Comparison of ENCODE assay signal across 8 cellular contexts in genomic region chr12:7638764-7639570, GRCh38. TPM values are rescaled to one million over a fixed set of nuclear protein-coding genes. Genes with fewer than 3 reads are reported as not detected.
DNase-seq lines count a peak whose midpoint lies in the region; ATAC-seq and TF ChIP-seq lines count a peak whose summit lies in the region.

No MANE protein-coding gene starts in this region.

- no peak for TF ChIP-seq POLR2A in sigmoid colon (IDR thresholded peaks at IDR 0.05)

- TF ChIP-seq EP300 in sigmoid colon (IDR thresholded peaks at IDR 0.05) = no peak

- H3K4me3 Mint-ChIP-seq in HFFc6 = peak overlapping the region; percentile 69

- H3K4me1 ChIP-seq in ES-I3 (ENCODE audit: insufficient read depth, low read length) (peaks cover 30% of the 10 kb centered on the region), sigmoid colon (peaks cover 0 to 10% (median 0%) of the 10 kb centered on the region in 4 donors)

- H3K9me3 ChIP-seq in ES-I3 (ENCODE audit: control insufficient read depth, insufficient read depth, low read length) = no peaks in the 10 kb centered on the region
- H3K9me3 ChIP-seq in sigmoid colon = no peaks in the 10 kb centered on the region

- H3K27me3 Mint-ChIP-seq in HFFc6 (ENCODE audit: insufficient read depth) = no peaks in the 10 kb centered on the region; the same call in 1 of the 2 replicates

- H3K4me1 Mint-ChIP-seq in HFFc6 (ENCODE audit: low read depth) = peaks cover 13% of the 10 kb centered on the region

- peak overlapping the region in 1 of 4 donors; percentile 18 for H3K27ac ChIP-seq in sigmoid colon

- DNase-seq in HFFc6 (peak; percentile 74), NCI-H1694 (lab: John Stamatoyannopoulos, UW) (peak; percentile 90), T-helper 9 cell (peak; percentile 59), astrocyte of the hippocampus (ENCODE audit: low read depth, low spot score) (peak; percentile 88), iPS DF 19.7 (ENCODE audit: low read depth, low spot score) (peak; percentile 72), sigmoid colon (peak; percentile 86)

- no peak overlapping the region for H3K27ac Mint-ChIP-seq in HFFc6

- no peaks in the 10 kb centered on the region for H3K36me3 Mint-ChIP-seq in HFFc6 (ENCODE audit: low read depth)

- TF ChIP-seq CTCF in HFFc6 (IDR thresholded peaks at IDR 0.05) (peak; percentile 97), sigmoid colon (IDR thresholded peaks at IDR 0.05) (peak; percentile 77 to 88 (median 86))

- H3K36me3 ChIP-seq in ES-I3 (ENCODE audit: insufficient read depth, low read length) (no peaks in the 10 kb centered on the region), sigmoid colon (no peaks in the 10 kb centered on the region)

- H3K27me3 ChIP-seq in sigmoid colon = peaks cover 0 to 14% (median 0%) of the 10 kb centered on the region in 3 donors

- H3K9me3 Mint-ChIP-seq in HFFc6 = no peaks in the 10 kb centered on the region

- peak overlapping the region in 1 of 4 donors; percentile 41 for H3K4me3 ChIP-seq in sigmoid colon

- 14 to 28% methylated on average over 18 of the region's 18 CpGs for WGBS in sigmoid colon, 2 donors

- no peak for ATAC-seq in GM19455 (IDR thresholded peaks at IDR 0.05; ENCODE audit: unreplicated experiment)

- intact Hi-C loops in sigmoid colon (cut with DNase I) = loop anchor here (1.0 to 2.0 kb wide), 2 partner anchors 50 to 420 kb away; no protein-coding TSS in a partner anchor

- H3K9ac ChIP-seq in ES-I3 (ENCODE audit: low read depth, low read length) = peak overlapping the region; percentile 61; the same call in 1 of the 2 replicates

RNA-seq across cellular contexts. Expression of gene APOBEC1, which starts 26.7 kb away (rescaled TPM):
- total RNA-seq in HFFc6 (2021; fragmentation: NEBNext Ultra II Directional; extraction: Animal tissue kit (Norgen Biotek cat#: 25700)) = not detected
- total RNA-seq in sigmoid colon = not detected
- 10 to 100 TPM in 2 of 3 donors, 1 to 10 TPM in 1; 7.7 to 31.4 (median 18.0) TPM for polyA plus RNA-seq in sigmoid colon

RNA-seq across cellular contexts. Expression of gene GDF3, which starts 56.6 kb away (rescaled TPM):
- total RNA-seq in HFFc6 (2021; fragmentation: NEBNext Ultra II Directional; extraction: Animal tissue kit (Norgen Biotek cat#: 25700)) = not detected
- not detected for total RNA-seq in sigmoid colon
- polyA plus RNA-seq in sigmoid colon = not detected
